Comparison of ENCODE assay signal across 9 cellular contexts in genomic region chr11:35944503-35945136, GRCh38. TPM values are rescaled to one million over a fixed set of nuclear protein-coding genes. Genes with fewer than 3 reads are reported as not detected.
DNase-seq lines count a peak whose midpoint lies in the region; ATAC-seq, FAIRE-seq and TF ChIP-seq lines count a peak whose summit lies in the region.
"Had no signal": no experiment of that assay in that cellular context is flagged by ENCODE, and none has a peak within 500 bp of the region (broad histone marks: within the 10 kb centered on the region; RNA-seq: fewer than 3 reads in every experiment).

No MANE protein-coding gene starts in this region.

- no peaks in the 10 kb centered on the region for H3K36me3 Mint-ChIP-seq in activated CD8-positive, alpha-beta memory T cell treated with anti-CD3 and anti-CD28 coated beads, Interleukin-2, amount 10 ng/mL, durations not matched to agents 7 days and 5 days

- H3K4me1 ChIP-seq in keratinocyte (ENCODE audit: control insufficient read depth, extremely low read depth, insufficient read depth, low read length) = peaks cover 16% of the 10 kb centered on the region
- H3K4me1 ChIP-seq in stomach smooth muscle (ENCODE audit: control insufficient read depth, insufficient read depth, low read length) = peaks cover 35% of the 10 kb centered on the region

- H3K4me3 Mint-ChIP-seq in activated CD8-positive, alpha-beta memory T cell treated with anti-CD3 and anti-CD28 coated beads, Interleukin-2, amount 10 ng/mL, durations not matched to agents 7 days and 5 days = peak overlapping the region; percentile 54

- H3K36me3 ChIP-seq in keratinocyte (ENCODE audit: control insufficient read depth in 2 of 2, extremely low read depth in 1 of 2, insufficient read depth in 2 of 2, low read length in 2 of 2) (no peaks in the 10 kb centered on the region), stomach smooth muscle (ENCODE audit: control insufficient read depth in 2 of 2, insufficient read depth in 2 of 2, low read length in 2 of 2) (no peaks in the 10 kb centered on the region)

- dilution Hi-C loops in keratinocyte (cut with MboI; ENCODE audit: extremely low pct_ligation_motif_present, low sequenced_read_pairs) = no loop called here

- peak overlapping the region; percentile 90 for H3K4me2 ChIP-seq in keratinocyte (ENCODE audit: control insufficient read depth, extremely low read depth, insufficient read depth, low read depth, low read length)

- H3K9me3 ChIP-seq in keratinocyte (ENCODE audit: control insufficient read depth, low read depth, low read length) (no peaks in the 10 kb centered on the region), stomach smooth muscle (ENCODE audit: control insufficient read depth in 2 of 2, low read length in 2 of 2) (no peaks in the 10 kb centered on the region)

- ATAC-seq in activated CD8-positive, alpha-beta memory T cell treated with anti-CD3 and anti-CD28 coated beads, Interleukin-2, amount 10 ng/mL, durations not matched to agents 7 days and 5 days = no peak
- no peak for ATAC-seq in GM18505 (IDR thresholded peaks at IDR 0.05; ENCODE audit: unreplicated experiment)
- no peak for ATAC-seq in HG03045 (IDR thresholded peaks at IDR 0.05; ENCODE audit: unreplicated experiment)

- no peak for DNase-seq in activated CD8-positive, alpha-beta memory T cell treated with anti-CD3 and anti-CD28 coated beads, Interleukin-2, amount 10 ng/mL, durations not matched to agents 7 days and 5 days
- no peak for DNase-seq in activated CD8-positive, alpha-beta memory T cell treated with anti-CD3 and anti-CD28 coated beads for 24 hours
- DNase-seq in astrocyte of the hippocampus (ENCODE audit: low read depth, low spot score) (peak; percentile 51), keratinocyte (ENCODE audit: low read depth, low spot score) (no peak), GM12892 (ENCODE audit: insufficient read length) (no peak)

- peaks cover 8% of the 10 kb centered on the region for H3K4me1 Mint-ChIP-seq in activated CD8-positive, alpha-beta memory T cell treated with anti-CD3 and anti-CD28 coated beads, Interleukin-2, amount 10 ng/mL, durations not matched to agents 7 days and 5 days

- H3K27ac ChIP-seq in keratinocyte (ENCODE audit: control insufficient read depth, insufficient read depth, low read length) (peak overlapping the region; percentile 67), stomach smooth muscle (ENCODE audit: low read length) (peak overlapping the region; percentile 37)

- peaks cover 39% of the 10 kb centered on the region for H3K27me3 Mint-ChIP-seq in activated CD8-positive, alpha-beta memory T cell treated with anti-CD3 and anti-CD28 coated beads, Interleukin-2, amount 10 ng/mL, durations not matched to agents 7 days and 5 days

- peaks cover under 1% of the 10 kb centered on the region for H4K20me1 ChIP-seq in keratinocyte (ENCODE audit: control insufficient read depth, extremely low read depth, insufficient read depth, low read length)

- H3K9ac ChIP-seq in keratinocyte (ENCODE audit: control insufficient read depth, extremely low read depth, insufficient read depth, low read length) (peak overlapping the region; percentile 75), stomach smooth muscle (ENCODE audit: low read length in 2 of 2) (peak overlapping the region; percentile 72 to 78)

- H3K27ac Mint-ChIP-seq in activated CD8-positive, alpha-beta memory T cell treated with anti-CD3 and anti-CD28 coated beads, Interleukin-2, amount 10 ng/mL, durations not matched to agents 7 days and 5 days = no peak overlapping the region

- no peak for TF ChIP-seq CTCF in keratinocyte (optimal IDR thresholded peaks at IDR 0.05 in 1 of 3, IDR thresholded peaks at IDR 0.05 in 1 of 3, conservative IDR thresholded peaks at IDR 0.05 in 1 of 3; ENCODE audit: extremely low read depth in 1 of 3, insufficient read depth in 2 of 3, low read length in 3 of 3)

- CTCF ChIA-PET in activated CD8-positive, alpha-beta memory T cell treated with anti-CD3 and anti-CD28 coated beads, Interleukin-2, amount 10 ng/mL, durations not matched to agents 7 days and 5 days (lab: Charles Lee) = no interaction called here

- peak overlapping the region; percentile 46 to 92 (median 79) for H3K4me3 ChIP-seq in keratinocyte (ENCODE audit: control insufficient read depth in 2 of 3, extremely low read depth in 1 of 3, insufficient read depth in 2 of 3, low read depth in 1 of 3, low read length in 3 of 3)
- peak overlapping the region; percentile 84 to 92 for H3K4me3 ChIP-seq in stomach smooth muscle (ENCODE audit: low read length in 2 of 2)

- peak overlapping the region; percentile 79 for H2AFZ ChIP-seq in keratinocyte (ENCODE audit: control insufficient read depth, low read length)

- no peak for FAIRE-seq in keratinocyte (lab: Jason Lieb, UNC)
- no peak for FAIRE-seq in GM12892 (lab: Jason Lieb, UNC)
- FAIRE-seq: colon had no signal

- no peaks in the 10 kb centered on the region for H3K27me3 ChIP-seq in keratinocyte (ENCODE audit: control insufficient read depth, extremely low read depth, insufficient read depth, low read length)
- no peaks in the 10 kb centered on the region for H3K27me3 ChIP-seq in stomach smooth muscle (ENCODE audit: control insufficient read depth in 1 of 2, insufficient read depth in 2 of 2, low read length in 2 of 2)

- TF ChIP-seq POLR2A in GM18505 (IDR thresholded peaks at IDR 0.05; ENCODE audit: borderline replicate concordance, extremely low read depth, insufficient read depth, insufficient read length) (no peak), GM12892 (IDR thresholded peaks at IDR 0.05; ENCODE audit: low read depth, low read length) (no peak)

- H3K79me2 ChIP-seq in keratinocyte (ENCODE audit: control insufficient read depth, insufficient read depth, low read length) = peaks cover 43% of the 10 kb centered on the region

- H3K9me1 ChIP-seq in keratinocyte (ENCODE audit: control insufficient read depth, extremely low read depth, insufficient read depth, low read length) = peaks cover 2% of the 10 kb centered on the region

- H3K9me3 Mint-ChIP-seq in activated CD8-positive, alpha-beta memory T cell treated with anti-CD3 and anti-CD28 coated beads, Interleukin-2, amount 10 ng/mL, durations not matched to agents 7 days and 5 days (ENCODE audit: low read depth) = no peaks in the 10 kb centered on the region

RNA-seq across cellular contexts. Expression of gene LDLRAD3, which starts 0.8 kb away (rescaled TPM):
- total RNA-seq in activated CD8-positive, alpha-beta memory T cell treated with anti-CD3 and anti-CD28 coated beads, Interleukin-2, amount 10 ng/mL, durations not matched to agents 7 days and 5 days = not detected
- 11.8 to 13.5 TPM (median 13.1 TPM) in 3 replicates for polyA plus RNA-seq in keratinocyte
- polyA plus RNA-seq in keratinocyte (2011; ENCODE audit: low read depth) = 14.2 TPM
- 11.7 and 13.0 TPM in 2 replicates for polyA plus RNA-seq in keratinocyte (2011; cell fraction: cytosol; rRNA removed)
- 13.7 and 14.7 TPM in 2 replicates for polyA plus RNA-seq in keratinocyte (2011; cell fraction: nucleus; rRNA removed)
- 10.1 and 11.0 TPM in 2 replicates for polyA plus RNA-seq in keratinocyte (2012; ENCODE audit: low replicate concordance)
- 14.4 to 31.0 TPM (median 22.1 TPM) in 3 replicates for polyA minus RNA-seq in keratinocyte
- 35.9 TPM for polyA minus RNA-seq in keratinocyte (2011; cell fraction: cytosol; rRNA and poly(A)+ RNA removed)
- 11.8 and 21.3 TPM in 2 replicates for polyA minus RNA-seq in keratinocyte (2011; cell fraction: nucleus; rRNA and poly(A)+ RNA removed)
- polyA plus RNA-seq in GM12892 (2012; ENCODE audit: missing spikeins) = 1.00 TPM
